In the genomic region with DNA sequence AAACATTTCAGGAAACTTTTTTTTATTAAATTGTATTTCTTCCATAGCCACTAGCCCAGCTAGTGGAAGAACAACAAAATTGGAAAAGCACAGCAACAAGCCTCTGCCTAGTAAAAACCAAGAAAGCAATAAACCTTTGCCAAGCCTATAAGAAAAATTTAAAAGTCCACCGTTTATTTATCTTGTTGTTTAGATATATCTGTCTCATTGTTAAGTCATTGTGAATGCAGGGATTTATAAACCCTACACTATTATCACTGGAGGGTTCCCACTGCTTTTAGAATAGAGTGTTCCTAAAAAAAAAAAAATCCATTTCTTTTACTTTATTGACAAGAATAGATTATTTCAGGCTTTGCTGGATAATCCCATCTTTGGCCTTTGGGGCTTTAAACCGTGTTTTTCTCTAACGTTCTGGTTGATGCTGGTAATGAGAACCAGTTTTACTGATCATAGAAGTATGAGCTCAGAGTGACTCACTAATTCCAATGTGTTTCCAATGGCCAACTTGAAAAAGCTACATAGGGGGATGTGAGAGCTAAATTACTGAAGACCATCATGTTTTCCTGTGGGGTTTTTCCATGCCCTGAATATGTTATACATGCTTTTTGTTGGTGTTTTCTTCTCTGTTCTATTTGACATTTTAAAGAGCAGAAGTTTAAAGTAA, we compare ENCODE assay signal across 16 cellular contexts.
DNase-seq lines count a peak whose midpoint lies in the region; ATAC-seq lines count a peak whose summit lies in the region.
"Had no signal": no experiment of that assay in that cellular context is flagged by ENCODE, and none has a peak within 500 bp of the region (broad histone marks: within the 10 kb centered on the region; RNA-seq: fewer than 3 reads in every experiment).

No MANE protein-coding gene starts in this region.

- H3K9me3 Mint-ChIP-seq in stimulated activated memory B cell treated with anti-CD40 and anti-IgM and Interleukin-4, amounts not matched to agents 10 μg/mL and 1 μg/mL and 100 μg/mL, for 72 hours, result no peaks in the 10 kb centered on the region
- H3K9me3 Mint-ChIP-seq: naive thymus-derived CD4-positive, alpha-beta T cell; T-helper 2 cell treated with Interferon-gamma antibody and Interleukin-4, amounts not matched to agents 5 μg/mL and 100 μg/mL, for 36 hours had no signal

- WGBS in mesodermal cell (ENCODE audit: insufficient coverage in 2 of 2), 2 experiments, result no CpG with 5 or more reads among the region's 3 CpGs

- H3K9me3 ChIP-seq in mesodermal cell (ENCODE audit: control insufficient read depth, low read length), result peaks cover 5% of the 10 kb centered on the region
- H3K9me3 ChIP-seq: prostate gland had no signal

- H3K27ac ChIP-seq in mesodermal cell (ENCODE audit: low read depth, low read length, severe bottlenecking), result peak overlapping the region; percentile 63
- H3K27ac ChIP-seq: prostate gland had no signal

- H3K27me3 Mint-ChIP-seq in stimulated activated memory B cell treated with anti-CD40 and anti-IgM and Interleukin-4, amounts not matched to agents 10 μg/mL and 1 μg/mL and 100 μg/mL, for 72 hours, result no peaks in the 10 kb centered on the region

- H3K4me1 ChIP-seq in mesodermal cell (ENCODE audit: control insufficient read depth, insufficient read depth, low read length, poor library complexity, severe bottlenecking), result peaks cover 18% of the 10 kb centered on the region
- H3K4me1 ChIP-seq: prostate gland had no signal

- no peaks in the 10 kb centered on the region for H3K4me1 Mint-ChIP-seq in stimulated activated memory B cell treated with anti-CD40 and anti-IgM and Interleukin-4, amounts not matched to agents 10 μg/mL and 1 μg/mL and 100 μg/mL, for 72 hours
- H3K4me1 Mint-ChIP-seq: naive thymus-derived CD4-positive, alpha-beta T cell had no signal

- H3K36me3 Mint-ChIP-seq in stimulated activated memory B cell treated with anti-CD40 and anti-IgM and Interleukin-4, amounts not matched to agents 10 μg/mL and 1 μg/mL and 100 μg/mL, for 72 hours, result no peaks in the 10 kb centered on the region
- H3K36me3 Mint-ChIP-seq: activated naive CD8-positive, alpha-beta T cell; naive thymus-derived CD4-positive, alpha-beta T cell had no signal

- no peak for ATAC-seq in HG02642 (IDR thresholded peaks at IDR 0.05; ENCODE audit: poor library complexity, unreplicated experiment)
- ATAC-seq in stimulated activated memory B cell treated with anti-CD40 and anti-IgM and Interleukin-4, amounts not matched to agents 10 μg/mL and 1 μg/mL and 100 μg/mL, for 72 hours, result no peak
- ATAC-seq: naive thymus-derived CD4-positive, alpha-beta T cell had no signal

- H3K36me3 ChIP-seq in mesodermal cell (ENCODE audit: control insufficient read depth, insufficient read depth, low read length), result no peaks in the 10 kb centered on the region
- H3K36me3 ChIP-seq: prostate gland had no signal

- H3K4me3 ChIP-seq in mesodermal cell (ENCODE audit: extremely low read depth, insufficient read depth, low read length, poor library complexity, severe bottlenecking), result no peak overlapping the region
- H3K4me3 ChIP-seq: prostate gland had no signal

- no peak overlapping the region for H3K27ac Mint-ChIP-seq in stimulated activated memory B cell treated with anti-CD40 and anti-IgM and Interleukin-4, amounts not matched to agents 10 μg/mL and 1 μg/mL and 100 μg/mL, for 72 hours
- H3K27ac Mint-ChIP-seq: activated naive CD8-positive, alpha-beta T cell; naive thymus-derived CD4-positive, alpha-beta T cell; T-helper 2 cell treated with Interferon-gamma antibody and Interleukin-4, amounts not matched to agents 5 μg/mL and 100 μg/mL, for 36 hours had no signal

- DNase-seq in AG08396 (ENCODE audit: low spot score) (peak; percentile 31), HT1080 (ENCODE audit: low read depth) (peak; percentile 50), dermis microvascular lymphatic vessel endothelial cell (ENCODE audit: low read depth in 2 of 2) (peak; percentile 18 to 29), superior temporal gyrus (ENCODE audit: extremely low spot score) (no peak), ureter (ENCODE audit: low spot score) (no peak)
- DNase-seq: activated CD4-positive, alpha-beta T cell treated with anti-CD3 and anti-CD28 coated beads for 4 hours; activated T-cell treated with anti-CD3 and anti-CD28 coated beads for 4 hours; naive thymus-derived CD4-positive, alpha-beta T cell; NCI-H2171; stimulated activated CD4-positive, alpha-beta T cell treated with anti-CD3 and anti-CD28 coated beads, Interleukin-1b, Interleukin-23, amount 100 ng/mL, for 48 hours had no signal

- H3K4me3 Mint-ChIP-seq in stimulated activated memory B cell treated with anti-CD40 and anti-IgM and Interleukin-4, amounts not matched to agents 10 μg/mL and 1 μg/mL and 100 μg/mL, for 72 hours, result no peak overlapping the region
- H3K4me3 Mint-ChIP-seq: activated naive CD8-positive, alpha-beta T cell; naive thymus-derived CD4-positive, alpha-beta T cell; T-helper 2 cell treated with Interferon-gamma antibody and Interleukin-4, amounts not matched to agents 5 μg/mL and 100 μg/mL, for 36 hours had no signal

Comparison
In these comparisons a context has a peak if more than half of its experiments do, and no peak if none do; other contexts are left out.
1. DNase-seq: peak in AG08396 (single experiment), HT1080 (single experiment) and dermis microvascular lymphatic vessel endothelial cell (2 of 2); none in superior temporal gyrus (single experiment) and ureter (single experiment).